33 cellular contexts compared by ENCODE assay signal in genomic region chr1:195047778-195048177, GRCh38.
"Had no signal": no experiment of that assay in that cellular context is flagged by ENCODE, and none has a peak within 500 bp of the region (broad histone marks: within the 10 kb centered on the region; RNA-seq: fewer than 3 reads in every experiment).

No MANE protein-coding gene starts in this region.

- H3K4me3 ChIP-seq: adrenal gland, ascending aorta, body of pancreas, breast epithelium, cardiac muscle cell had no signal

- FAIRE-seq: astrocyte, bronchial epithelial cell had no signal

- H3K27ac ChIP-seq: adrenal gland, ascending aorta, body of pancreas, brain microvascular endothelial cell, breast epithelium, cardiac muscle cell had no signal

- H3K4me1 ChIP-seq: adrenal gland, ascending aorta, body of pancreas, breast epithelium had no signal

- ATAC-seq: activated naive CD4-positive, alpha-beta T cell treated with anti-CD3 and anti-CD28 coated beads, Interleukin-2, amount 50 U/mL, for 72 hours; activated naive CD8-positive, alpha-beta T cell treated with anti-CD3 and anti-CD28 coated beads, Interleukin-2, amount 50 U/mL, for 24 hours; activated T-cell treated with anti-CD3 and anti-CD28 coated beads, Interleukin-2, amount 50 U/mL, for 4 hours; activated T-cell treated with anti-CD3 and anti-CD28 coated beads, Interleukin-2, amount 50 U/mL, for 72 hours; activated T-helper 17 cell treated with anti-CD3 and anti-CD28 coated beads, Interleukin-2, amount 50 U/mL, for 72 hours; body of pancreas had no signal

- H3K9me3 ChIP-seq: adrenal gland, ascending aorta, body of pancreas, breast epithelium had no signal

- DNase-seq: activated effector memory CD4-positive, alpha-beta T cell treated with anti-CD3 and anti-CD28 coated beads, Interleukin-2, amount 50 U/mL, for 16 hours; activated effector memory CD4-positive, alpha-beta T cell treated with Interleukin-2 at 50 U/mL for 16 hours; activated gamma-delta T cell; activated gamma-delta T cell treated with Interleukin-2 at 50 U/mL for 16 hours; activated naive CD4-positive, alpha-beta T cell; activated naive CD4-positive, alpha-beta T cell treated with anti-CD3 and anti-CD28 coated beads for 36 hours; activated naive CD4-positive, alpha-beta T cell treated with anti-CD3 and anti-CD28 coated beads, Interleukin-2, amount 10 ng/mL, durations not matched to agents 7 days and 5 days; activated naive CD4-positive, alpha-beta T cell treated with anti-CD3 and anti-CD28 coated beads, Interleukin-2, amount 50 U/mL, for 16 hours; activated naive CD4-positive, alpha-beta T cell treated with Interleukin-2 at 50 U/mL for 16 hours; activated naive CD8-positive, alpha-beta T cell treated with anti-CD3 and anti-CD28 coated beads for 36 hours; activated naive CD8-positive, alpha-beta T cell treated with anti-CD3 and anti-CD28 coated beads, Interleukin-2, amount 10 ng/mL, durations not matched to agents 7 days and 5 days; activated naive CD8-positive, alpha-beta T cell treated with anti-CD3 and anti-CD28 coated beads, Interleukin-2, amount 50 U/mL, for 24 hours; activated T-cell treated with anti-CD3 and anti-CD28 coated beads, Interleukin-2, amount 50 U/mL, for 1 hour; activated T-cell treated with anti-CD3 and anti-CD28 coated beads, Interleukin-2, amount 50 U/mL, for 24 hours; activated T-cell treated with anti-CD3 and anti-CD28 coated beads, Interleukin-2, amount 50 U/mL, for 4 hours; activated T-cell treated with anti-CD3 and anti-CD28 coated beads, Interleukin-2, amount 50 U/mL, for 48 hours; activated T-cell treated with anti-CD3 and anti-CD28 coated beads, Interleukin-2, amount 50 U/mL, for 72 hours; adrenal gland; amniotic stem cell; anterior cingulate cortex; aorta; body of pancreas; brain microvascular endothelial cell; caudate nucleus; central memory CD4-positive, alpha-beta T cell; cerebellar nuclear complex had no signal

- H3K36me3 ChIP-seq: adrenal gland, ascending aorta, brain microvascular endothelial cell, breast epithelium, cardiac muscle cell had no signal

- H3K27me3 ChIP-seq: adrenal gland, ascending aorta, body of pancreas, brain microvascular endothelial cell, breast epithelium, cardiac muscle cell had no signal
